Comparison of ENCODE assay signal across 8 cellular contexts in the genomic region with DNA sequence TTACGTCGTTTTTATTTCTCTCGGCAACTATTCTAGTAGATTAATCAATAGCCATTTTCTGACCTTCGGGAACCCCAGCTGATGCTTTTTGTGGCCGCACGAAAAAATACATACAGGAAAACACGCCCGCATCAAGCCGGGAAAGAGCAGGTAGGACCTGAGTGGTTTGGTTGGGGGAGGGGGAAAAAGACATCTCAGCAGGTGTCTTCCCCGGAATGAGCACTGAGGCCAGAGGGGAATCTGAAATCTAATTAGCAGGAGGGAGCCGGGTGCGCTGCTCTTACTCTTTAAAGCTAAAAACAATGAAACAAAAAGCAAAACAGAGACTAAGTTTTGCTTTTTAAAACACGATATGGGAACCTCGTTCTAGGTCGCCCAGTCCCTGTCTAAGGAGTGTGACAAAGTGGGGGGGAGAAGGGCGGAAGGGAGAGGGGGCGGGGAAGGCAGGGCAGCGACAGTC. TPM values are rescaled to one million over a fixed set of nuclear protein-coding genes. Genes with fewer than 3 reads are reported as not detected.
DNase-seq lines count a peak whose midpoint lies in the region; ATAC-seq, FAIRE-seq and TF ChIP-seq lines count a peak whose summit lies in the region.

No MANE protein-coding gene starts in this region.

- H3K36me3 Mint-ChIP-seq in neural crest cell (ENCODE audit: low read depth): peaks cover 13% of the 10 kb centered on the region

- ATAC-seq in HG03066 (IDR thresholded peaks at IDR 0.05; ENCODE audit: low read depth, unreplicated experiment) (peak; percentile 22), GM19023 (IDR thresholded peaks at IDR 0.05; ENCODE audit: unreplicated experiment) (no peak)

- TF ChIP-seq CTCF in GM12875 (IDR thresholded peaks at IDR 0.05; ENCODE audit: borderline replicate concordance, insufficient read depth, low read depth, low read length): no peak
- no peak for TF ChIP-seq CTCF in choroid plexus epithelial cell (conservative IDR thresholded peaks at IDR 0.05; ENCODE audit: low read depth, low read length)
- no peak for TF ChIP-seq CTCF in neural crest cell (conservative IDR thresholded peaks at IDR 0.05)

- peak overlapping the region; percentile 69 for H3K4me3 ChIP-seq in GM12875 (ENCODE audit: low read depth, low read length)
- H3K4me3 ChIP-seq in choroid plexus epithelial cell (ENCODE audit: low read depth, low read length): peak overlapping the region; percentile 38

- peaks cover 58% of the 10 kb centered on the region for H3K4me1 Mint-ChIP-seq in neural crest cell

- no peak for TF ChIP-seq POLR2A in GM12892 (IDR thresholded peaks at IDR 0.05; ENCODE audit: low read depth, low read length)

- no peaks in the 10 kb centered on the region for H3K9me3 Mint-ChIP-seq in neural crest cell

- H3K27ac Mint-ChIP-seq in neural crest cell (ENCODE audit: unreplicated experiment): peak overlapping the region; percentile 38

- peaks cover 80% of the 10 kb centered on the region for H3K27me3 Mint-ChIP-seq in neural crest cell (ENCODE audit: low read depth)

- H3K4me3 Mint-ChIP-seq in neural crest cell: peak overlapping the region; percentile 87

- DNase-seq in choroid plexus epithelial cell (ENCODE audit: low read depth) (no peak), neural crest cell (ENCODE audit: low read depth, low spot score) (no peak), GM12892 (ENCODE audit: insufficient read length) (no peak), NCI-H1436 (lab: John Stamatoyannopoulos, UW) (no peak), NCI-H446 (lab: John Stamatoyannopoulos, UW) (no peak)

- FAIRE-seq in GM12892 (lab: Jason Lieb, UNC): no peak

RNA-seq across cellular contexts. Expression of a gene that starts 0.5 kb away (rescaled TPM):
- total RNA-seq in neural crest cell: 42.5 and 46.9 TPM in 2 replicates
- not detected for polyA plus RNA-seq in GM12892 (2012; ENCODE audit: missing spikeins)

RNA-seq across cellular contexts. Expression of a gene that starts 45.6 kb away (rescaled TPM):
- 26.0 and 26.9 TPM in 2 replicates for total RNA-seq in neural crest cell
- polyA plus RNA-seq in GM12892 (2012; ENCODE audit: missing spikeins): 11.0 TPM
